In the genomic region with DNA sequence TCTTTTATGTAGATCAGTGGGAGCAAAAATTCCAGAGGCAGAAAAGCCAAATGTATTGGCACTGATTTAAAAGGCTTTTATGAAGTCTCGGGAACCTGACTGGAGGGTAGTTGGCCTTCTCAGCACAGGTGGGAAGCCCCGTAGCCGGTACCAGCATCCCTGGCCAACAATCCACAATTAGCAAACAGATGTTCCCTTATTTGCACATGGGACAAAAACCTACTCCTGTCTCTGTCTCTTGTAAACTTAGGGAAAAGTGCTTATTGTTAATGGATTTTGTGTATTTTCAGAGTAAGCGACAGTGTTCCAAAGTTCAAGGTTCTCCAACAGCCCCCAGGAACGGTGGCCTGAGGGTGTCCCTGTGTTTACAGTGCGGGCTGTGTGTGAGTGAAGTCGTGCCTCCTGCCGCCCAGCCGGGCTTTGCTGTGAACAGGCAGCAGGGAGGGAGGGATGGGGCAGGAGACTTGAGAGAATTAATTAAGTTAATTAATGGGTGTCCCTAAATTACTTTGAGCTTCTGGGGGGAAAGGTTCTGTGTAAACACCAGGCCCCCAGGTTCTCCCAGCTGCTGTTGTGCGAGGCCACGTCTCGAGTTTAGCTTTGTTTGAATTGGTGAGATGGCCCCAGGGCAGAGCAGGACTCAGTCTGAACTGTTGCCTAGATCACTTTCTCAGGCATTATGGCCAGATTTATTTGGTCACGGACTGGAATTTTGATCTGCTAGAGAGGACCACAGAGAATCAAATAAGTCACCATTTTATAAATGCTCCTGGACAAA, we compare ENCODE assay signal across 9 cellular contexts. TPM values are rescaled to one million over a fixed set of nuclear protein-coding genes. Genes with fewer than 3 reads are reported as not detected.
A peak's percentile ranks its signal among the peaks of the same experiment; 100 is the strongest.
DNase-seq lines count a peak whose midpoint lies in the region; ATAC-seq, FAIRE-seq and TF ChIP-seq lines count a peak whose summit lies in the region.
"Had no signal": no experiment of that assay in that cellular context is flagged by ENCODE, and none has a peak within 500 bp of the region (broad histone marks: within the 10 kb centered on the region; RNA-seq: fewer than 3 reads in every experiment).

No MANE protein-coding gene starts in this region.

- peak overlapping the region; percentile 14 for H3K4ac ChIP-seq in H1 (replicated peaks; ENCODE audit: insufficient read length, low read depth, low read length)

- DNase-seq in EH (ENCODE audit: low read depth) (peak; percentile 69), NCI-H1417 (lab: John Stamatoyannopoulos, UW) (peak in 2 of 3 experiments; percentile 97), H1 (ENCODE audit: low read depth in 1 of 2, low spot score in 2 of 2) (no peak), pons (ENCODE audit: low spot score) (peak; percentile 70), NCI-H510A treated with DMSO at 0.1 percent for 48 hours (lab: John Stamatoyannopoulos, UW) (no peak), NCI-H524 treated with DMSO at 0.1 percent for 48 hours (lab: John Stamatoyannopoulos, UW) (no peak), upper lobe of left lung (no peak)
- DNase-seq: amniotic stem cell, heart left ventricle had no signal

- no peak overlapping the region for H3K27ac ChIP-seq in H1 (ENCODE audit: low read depth, low read length)
- no peak overlapping the region for H3K27ac ChIP-seq in upper lobe of left lung

- H3K36me3 ChIP-seq in H1 (ENCODE audit: control insufficient read depth in 2 of 4, insufficient read depth in 4 of 4, low read length in 3 of 4) (no peaks in the 10 kb centered on the region), upper lobe of left lung (no peaks in the 10 kb centered on the region)
- H3K36me3 ChIP-seq: heart left ventricle had no signal

- H3K23me2 ChIP-seq in H1 (ENCODE audit: low read depth, low read length) = peaks cover 5% of the 10 kb centered on the region; the same call in 1 of the 2 replicates

- no peak for TF ChIP-seq RAD21 in H1 (IDR thresholded peaks at IDR 0.05 in 1 of 2, conservative IDR thresholded peaks at IDR 0.05 in 1 of 2; ENCODE audit: low read depth in 2 of 2, low read length in 2 of 2)

- H4K91ac ChIP-seq in H1 (replicated peaks; ENCODE audit: insufficient read length, low read length) = no peak overlapping the region

- no peak for FAIRE-seq in H1 (lab: Jason Lieb, UNC)

- H3K4me1 ChIP-seq in H1 (replicated peaks in 1 of 4; ENCODE audit: control insufficient read depth in 3 of 4, insufficient read depth in 4 of 4, low read length in 3 of 4) (peaks cover 11 to 36% (median 25%) of the 10 kb centered on the region in 4 experiments), upper lobe of left lung (peaks cover 6 to 40% (median 24%) of the 10 kb centered on the region in 4 donors)

- TF ChIP-seq CTCF in H1 (IDR thresholded peaks at IDR 0.05; ENCODE audit: control extremely low read depth in 1 of 3, insufficient read depth in 1 of 3, low read depth in 1 of 3, low read length in 3 of 3) = no peak
- TF ChIP-seq CTCF in upper lobe of left lung (IDR thresholded peaks at IDR 0.05) = no peak

- no peak overlapping the region for H4K8ac ChIP-seq in H1 (ENCODE audit: extremely low read depth, insufficient read depth, low read length)

- H3K79me1 ChIP-seq in H1 (ENCODE audit: low read depth, low read length) = peaks cover 3% of the 10 kb centered on the region

- TF ChIP-seq POLR2A in H1 (IDR thresholded peaks at IDR 0.05; ENCODE audit: control extremely low read depth in 1 of 2, low read depth in 2 of 2, low read length in 2 of 2) (no peak), upper lobe of left lung (IDR thresholded peaks at IDR 0.05) (no peak)

- H3K4me2 ChIP-seq in H1 (ENCODE audit: insufficient read depth in 1 of 2, low read depth in 2 of 2, low read length in 2 of 2) = peak overlapping the region in 1 of 2 experiments; percentile 11; a peak in 1 of 4 replicates

- H3K4me3 ChIP-seq in H1 (ENCODE audit: extremely low read depth in 1 of 4, insufficient read depth in 2 of 4, low read depth in 3 of 4, low read length in 4 of 4) (no peak overlapping the region), upper lobe of left lung (no peak overlapping the region)
- H3K4me3 ChIP-seq: heart left ventricle had no signal

- POLR2A ChIA-PET in H1 (lab: Charles Lee; ENCODE audit: partially characterized antibody) = interaction anchor here (0.7 to 1.5 kb wide), 3 partner anchors 10 to 86 kb away, joined by 4 to 5 read pairs (median 5); no protein-coding TSS in a partner anchor

- H3K9ac ChIP-seq in H1 (replicated peaks in 1 of 4; ENCODE audit: extremely low read depth in 1 of 4, low read depth in 3 of 4, low read length in 3 of 4) = no peak overlapping the region

- WGBS in H1 (ENCODE audit: extremely low coverage in 1 of 2, insufficient coverage in 1 of 2, insufficient read length in 1 of 2, insufficient replicate concordance in 2 of 2, low coverage in 1 of 2, low lambda C conversion rate in 2 of 2, missing lambda C conversion rate in 1 of 2), 2 experiments = 67% methylated on average over 13 of the region's 13 CpGs; no CpG with 5 or more reads in 1 of the 2 experiments
- 78 to 82% methylated on average over 13 of the region's 13 CpGs for WGBS in upper lobe of left lung, 2 donors

- CTCF ChIA-PET in H1 (lab: Charles Lee; ENCODE audit: partially characterized antibody) = interaction anchor here (1.7 kb wide), 1 partner anchor 41 kb away, joined by 5 read pairs; no protein-coding TSS in a partner anchor

- H3K9me3 ChIP-seq in H1 (ENCODE audit: insufficient read depth in 2 of 2, low read depth in 1 of 2, low read length in 1 of 2) (no peaks in the 10 kb centered on the region), upper lobe of left lung (no peaks in the 10 kb centered on the region)
- H3K9me3 ChIP-seq: heart left ventricle had no signal

- H4K5ac ChIP-seq in H1 (ENCODE audit: insufficient read length, low read depth, low read length) = no peak overlapping the region

- no peak overlapping the region for H2BK20ac ChIP-seq in H1 (ENCODE audit: low read length)

- H2AFZ ChIP-seq in H1 (ENCODE audit: low read length) = no peak overlapping the region

- no peak overlapping the region for H3K56ac ChIP-seq in H1 (replicated peaks; ENCODE audit: insufficient read length, low read depth, low read length)

- H2BK120ac ChIP-seq in H1 (replicated peaks; ENCODE audit: low read depth, low read length) = no peak overlapping the region

- H3K23ac ChIP-seq in H1 (ENCODE audit: insufficient read length) = no peak overlapping the region

- no peak overlapping the region for H3K14ac ChIP-seq in H1 (ENCODE audit: insufficient read length)

- TF ChIP-seq EP300 in H1 (IDR thresholded peaks at IDR 0.05; ENCODE audit: borderline replicate concordance in 1 of 2, low read depth in 2 of 2, low read length in 2 of 2) (no peak), upper lobe of left lung (IDR thresholded peaks at IDR 0.05) (no peak)

- no peak for ATAC-seq in upper lobe of left lung (ENCODE audit: low FRiP score in 2 of 2)
- ATAC-seq: heart left ventricle had no signal

- peaks cover 0 to 40% of the 10 kb centered on the region in 2 experiments; a peak in 2 of 4 replicates for H3K79me2 ChIP-seq in H1 (ENCODE audit: control insufficient read depth in 1 of 2, insufficient read depth in 2 of 2, low read length in 2 of 2)

- peak overlapping the region; percentile 7; the same call in 1 of the 2 replicates for H2AK5ac ChIP-seq in H1 (ENCODE audit: low read depth, low read length)

- no peak overlapping the region for H2BK12ac ChIP-seq in H1 (ENCODE audit: low read depth, low read length)

- H3K27me3 ChIP-seq in H1 (replicated peaks in 1 of 4; ENCODE audit: control insufficient read depth in 3 of 4, extremely low read depth in 1 of 4, insufficient read depth in 3 of 4, low read length in 3 of 4) (peaks cover 0 to 8% (median 7%) of the 10 kb centered on the region in 4 experiments; a peak in 5 of 7 replicates), upper lobe of left lung (peaks cover 0 to 5% (median 0%) of the 10 kb centered on the region in 4 donors)
- H3K27me3 ChIP-seq: heart left ventricle had no signal

- no peak overlapping the region for H3K18ac ChIP-seq in H1 (ENCODE audit: extremely low read depth, low read length)

- H4K20me1 ChIP-seq in H1 (replicated peaks in 1 of 2; ENCODE audit: control insufficient read depth in 1 of 2, insufficient read depth in 2 of 2, low read length in 2 of 2) = no peaks in the 10 kb centered on the region

- no peak overlapping the region for H2BK15ac ChIP-seq in H1 (ENCODE audit: low read length)

- H2BK5ac ChIP-seq in H1 (ENCODE audit: low read depth, low read length) = no peak overlapping the region

TF ChIP-seq in H1, 55 proteins besides CTCF, POLR2A, EP300 and RAD21 (continues in another document):
- TF ChIP-seq RBBP5 (IDR thresholded peaks at IDR 0.05; ENCODE audit: borderline replicate concordance, low read depth, low read length) (no peak), CBX8 (IDR thresholded peaks at IDR 0.05; ENCODE audit: borderline replicate concordance, low read depth, low read length) (no peak), CBX5 (IDR thresholded peaks at IDR 0.05; ENCODE audit: low read depth, low read length) (no peak)

RNA-seq across cellular contexts. Expression of a gene that starts 3.9 kb away (rescaled TPM):
- total RNA-seq in H1 (2021; fragmentation: NEBNext Ultra II Directional; extraction: Animal tissue kit (Norgen Biotek cat#: 25700)) = 13.5 and 13.9 TPM in 2 replicates
- polyA plus RNA-seq in H1 (2011; rRNA removed) = 3.7 TPM in 2 replicates
- 3.4 TPM for polyA plus RNA-seq in H1 (2011; cell fraction: cytosol; rRNA removed)
- polyA plus RNA-seq in H1 (2011; cell fraction: nucleus; rRNA removed) = 8.0 TPM
- 4.8 to 6.4 TPM (median 5.5 TPM) in 4 replicates for polyA plus RNA-seq in H1 (2012, experiment 1 of 2)
- 2.3 TPM for polyA plus RNA-seq in H1 (2012, experiment 2 of 2)
- 6.1 TPM for polyA plus RNA-seq in H1 (2013, experiment 1 of 2)
- 5.8 TPM for polyA plus RNA-seq in H1 (2013, experiment 2 of 2)
- polyA minus RNA-seq in H1 (2011; rRNA and poly(A)+ RNA removed) = 8.9 and 9.5 TPM in 2 replicates
- polyA minus RNA-seq in H1 (2011; cell fraction: cytosol; rRNA and poly(A)+ RNA removed) = 5.3 TPM
- 6.2 TPM for polyA minus RNA-seq in H1 (2011; cell fraction: nucleus; rRNA and poly(A)+ RNA removed)
- 1 to 10 TPM; 3.0 to 7.7 (median 4.2) TPM for total RNA-seq in upper lobe of left lung

Comparison
In these comparisons a context has a peak if more than half of its experiments do, and no peak if none do; other contexts are left out.
1. DNase-seq: peak in EH (single experiment), NCI-H1417 (2 of 3) and pons (single experiment); none in H1 (0 of 2), NCI-H510A treated with DMSO at 0.1 percent for 48 hours (single experiment), NCI-H524 treated with DMSO at 0.1 percent for 48 hours (single experiment) and upper lobe of left lung (0 of 2).